In genomic region chr1:160260436-160261382, GRCh38 we compare ENCODE assay signal across 8 cellular contexts. TPM values are rescaled to one million over a fixed set of nuclear protein-coding genes. Genes with fewer than 3 reads are reported as not detected.
DNase-seq lines count a peak whose midpoint lies in the region; ATAC-seq and TF ChIP-seq lines count a peak whose summit lies in the region.

No MANE protein-coding gene starts in this region.

- H3K9ac ChIP-seq in adipocyte (ENCODE audit: low read length), result peak overlapping the region; percentile 95

- ATAC-seq in GM21723 (IDR thresholded peaks at IDR 0.05; ENCODE audit: unreplicated experiment), result no peak
- no peak for ATAC-seq in HG03469 (IDR thresholded peaks at IDR 0.05; ENCODE audit: unreplicated experiment)
- ATAC-seq in GM21825 (IDR thresholded peaks at IDR 0.05; ENCODE audit: unreplicated experiment), result no peak

- H3K27me3 ChIP-seq in adipocyte (replicated peaks; ENCODE audit: control insufficient read depth, insufficient read depth, low read length) (no peaks in the 10 kb centered on the region), suprapubic skin (no peaks in the 10 kb centered on the region)

- H3K4me1 ChIP-seq in adipocyte (ENCODE audit: control insufficient read depth, insufficient read depth, low read length) (peaks cover 59% of the 10 kb centered on the region), suprapubic skin (peaks cover 57% of the 10 kb centered on the region)

- no peak for TF ChIP-seq CTCF in suprapubic skin (IDR thresholded peaks at IDR 0.05)

- TF ChIP-seq POLR2A in suprapubic skin (IDR thresholded peaks at IDR 0.05), result no peak

- H3K27ac ChIP-seq in KOPT-K1 (ENCODE audit: low read depth, low read length, poor library complexity, severe bottlenecking) (peak overlapping the region; percentile 80), suprapubic skin (peak overlapping the region; percentile 97)

- WGBS in suprapubic skin, result 33% methylated on average over 6 of the region's 6 CpGs

- H3K4me3 ChIP-seq in adipocyte (ENCODE audit: low read length), result peak overlapping the region; percentile 97
- peak overlapping the region; percentile 85 for H3K4me3 ChIP-seq in suprapubic skin

- peak; percentile 91 for DNase-seq in Daoy (ENCODE audit: low read depth)
- DNase-seq in adipocyte (ENCODE audit: low read depth), result peak; percentile 87
- DNase-seq in islet precursor cell, result peak; percentile 62
- no peak for DNase-seq in suprapubic skin (ENCODE audit: low spot score in 2 of 2)

- no peak for TF ChIP-seq EP300 in suprapubic skin (IDR thresholded peaks at IDR 0.05)

- H3K36me3 ChIP-seq in KOPT-K1 (ENCODE audit: insufficient read depth, low read length), result peaks cover 30% of the 10 kb centered on the region
- peaks cover 8% of the 10 kb centered on the region for H3K36me3 ChIP-seq in adipocyte (ENCODE audit: control insufficient read depth, insufficient read depth, low read length, severe bottlenecking)
- H3K36me3 ChIP-seq in suprapubic skin, result no peaks in the 10 kb centered on the region

- H3K9me3 ChIP-seq in KOPT-K1 (ENCODE audit: insufficient read depth, low read length, poor library complexity, severe bottlenecking) (no peaks in the 10 kb centered on the region), adipocyte (ENCODE audit: control insufficient read depth, low read length) (no peaks in the 10 kb centered on the region), suprapubic skin (no peaks in the 10 kb centered on the region)

RNA-seq across cellular contexts. Expression of gene DCAF8, which starts 1.6 kb away (rescaled TPM):
- total RNA-seq in Daoy (2014; rRNA removed; shearing (Covaris generic)), result 32.1 and 58.1 TPM in 2 replicates
- total RNA-seq in suprapubic skin, result 100 to 1,000 TPM in 3 of 4 donors, 10 to 100 TPM in 1; 98.3 to 402 (median 125) TPM

RNA-seq across cellular contexts. Expression of gene PEX19, which starts 24.2 kb away (rescaled TPM):
- 70.1 and 90.3 TPM in 2 replicates for total RNA-seq in Daoy (2014; rRNA removed; shearing (Covaris generic))
- 10 to 100 TPM; 36.3 to 47.3 (median 45.0) TPM for total RNA-seq in suprapubic skin

RNA-seq across cellular contexts. Expression of gene PEA15, which starts 55.5 kb away (rescaled TPM):
- 51.9 and 57.7 TPM in 2 replicates for total RNA-seq in Daoy (2014; rRNA removed; shearing (Covaris generic))
- 10 to 100 TPM; 51.0 to 82.6 (median 61.5) TPM for total RNA-seq in suprapubic skin

Comparison
In these comparisons a context has a peak if more than half of its experiments do, and no peak if none do; other contexts are left out.
1. DNase-seq: peak in Daoy (single experiment), adipocyte (single experiment) and islet precursor cell (single experiment); none in suprapubic skin (0 of 2).